8 cellular contexts compared by ENCODE assay signal in genomic region chr6:56595490-56596122, GRCh38. TPM values are rescaled to one million over a fixed set of nuclear protein-coding genes. Genes with fewer than 3 reads are reported as not detected.
DNase-seq lines count a peak whose midpoint lies in the region; ATAC-seq, FAIRE-seq and TF ChIP-seq lines count a peak whose summit lies in the region.

No MANE protein-coding gene starts in this region.

- POLR2A ChIA-PET in PC-3 (lab: Charles Lee; ENCODE audit: unreplicated experiment), result no interaction called here

- H3K4me3 ChIP-seq in PC-3 (ENCODE audit: low read length) (no peak overlapping the region), cardiac muscle cell (no peak overlapping the region)

- ATAC-seq in GM21367 (IDR thresholded peaks at IDR 0.05; ENCODE audit: unreplicated experiment) (peak; percentile 24), PC-3 (peak; percentile 73)

- CTCF ChIA-PET in PC-3 (lab: Charles Lee), result interaction anchor here (0.5 to 1.2 kb wide), 4 partner anchors 46 to 259 kb away, joined by 3 to 6 read pairs (median 3); no protein-coding TSS in a partner anchor
- CTCF ChIA-PET in activated naive CD4-positive, alpha-beta T cell treated with anti-CD3 and anti-CD28 coated beads for 36 hours (lab: Charles Lee), result interaction anchor here (0.5 to 4.4 kb wide), 19 partner anchors 8 to 237 kb away, joined by 3 to 35 read pairs (median 5); no protein-coding TSS in a partner anchor

- FAIRE-seq in D721Med (lab: Jason Lieb, UNC), result no peak

- peaks cover 33% of the 10 kb centered on the region for H3K4me1 Mint-ChIP-seq in activated naive CD4-positive, alpha-beta T cell treated with anti-CD3 and anti-CD28 coated beads for 36 hours (ENCODE audit: low read depth)

- no peak overlapping the region for H3K4me2 ChIP-seq in PC-3 (ENCODE audit: low read length)

- no peak overlapping the region for H3K9ac ChIP-seq in PC-3 (ENCODE audit: low read length)

- H3K27me3 ChIP-seq in PC-3 (ENCODE audit: low read length) (no peaks in the 10 kb centered on the region), cardiac muscle cell (no peaks in the 10 kb centered on the region)

- no peaks in the 10 kb centered on the region for H3K79me2 ChIP-seq in PC-3 (ENCODE audit: low read length)

- no peaks in the 10 kb centered on the region for H3K9me3 Mint-ChIP-seq in activated naive CD4-positive, alpha-beta T cell treated with anti-CD3 and anti-CD28 coated beads for 36 hours

- no peaks in the 10 kb centered on the region for H3F3A ChIP-seq in PC-3 (ENCODE audit: low read length, unreplicated experiment)

- H3K36me3 ChIP-seq in PC-3 (ENCODE audit: low read depth, low read length) (peaks cover 15% of the 10 kb centered on the region; the same call in 1 of the 2 replicates), cardiac muscle cell (peaks cover 20% of the 10 kb centered on the region)

- no peak overlapping the region for H3K27ac ChIP-seq in PC-3 (ENCODE audit: low read length)
- no peak overlapping the region for H3K27ac ChIP-seq in cardiac muscle cell

- H3K4me1 ChIP-seq in PC-3 (ENCODE audit: insufficient read depth, low read length) (no peaks in the 10 kb centered on the region), cardiac muscle cell (ENCODE audit: low read depth) (no peaks in the 10 kb centered on the region)

- intact Hi-C loops in PC-3 (cut with micrococcal nuclease), result no loop called here
- intact Hi-C loops in activated naive CD4-positive, alpha-beta T cell treated with anti-CD3 and anti-CD28 coated beads for 36 hours (cut with micrococcal nuclease), result loop anchor here (1.0 to 2.0 kb wide), 2 partner anchors 281 to 615 kb away; no protein-coding TSS in a partner anchor

- no peaks in the 10 kb centered on the region for H3K36me3 Mint-ChIP-seq in activated naive CD4-positive, alpha-beta T cell treated with anti-CD3 and anti-CD28 coated beads for 36 hours (ENCODE audit: low read depth)

- DNase-seq in D721Med (ENCODE audit: insufficient read length, low spot score) (no peak), HT1080 (ENCODE audit: low read depth) (peak; percentile 22), PC-3 (peak; percentile 37), cardiac muscle cell (ENCODE audit: low read depth in 1 of 2, low spot score in 1 of 2) (peak; percentile 60 to 65), retina (peak; percentile 49), NCI-H187 treated with DMSO at 0.1 percent for 48 hours (lab: John Stamatoyannopoulos, UW) (no peak)
- peak; percentile 74 for DNase-seq in activated naive CD4-positive, alpha-beta T cell treated with anti-CD3 and anti-CD28 coated beads for 36 hours

- H3K4me3 Mint-ChIP-seq in activated naive CD4-positive, alpha-beta T cell treated with anti-CD3 and anti-CD28 coated beads for 36 hours, result no peak overlapping the region

- H3K9me2 ChIP-seq in PC-3 (replicated peaks; ENCODE audit: low read length), result no peaks in the 10 kb centered on the region

- TF ChIP-seq CTCF in D721Med (IDR thresholded peaks at IDR 0.05; ENCODE audit: insufficient read depth, missing control alignments), result peak; percentile 71
- peak; percentile 80 for TF ChIP-seq CTCF in PC-3 (conservative IDR thresholded peaks at IDR 0.05; ENCODE audit: low read depth, low read length)
- peak; percentile 57 for TF ChIP-seq CTCF in cardiac muscle cell (IDR thresholded peaks at IDR 0.05; ENCODE audit: low read depth, low read length)

- peaks cover 8% of the 10 kb centered on the region for H3K27me3 Mint-ChIP-seq in activated naive CD4-positive, alpha-beta T cell treated with anti-CD3 and anti-CD28 coated beads for 36 hours (ENCODE audit: low read depth)

- H4K20me1 ChIP-seq in PC-3 (ENCODE audit: low read length), result no peaks in the 10 kb centered on the region

- peak overlapping the region; percentile 38 for H3K27ac Mint-ChIP-seq in activated naive CD4-positive, alpha-beta T cell treated with anti-CD3 and anti-CD28 coated beads for 36 hours

- BruUV-seq in PC-3 (replicated peaks; lab: Mats Ljungman, UMichigan), result no TSS peak

- H3K9me3 ChIP-seq in PC-3 (ENCODE audit: low read length), result no peaks in the 10 kb centered on the region
- H3K9me3 ChIP-seq in cardiac muscle cell (ENCODE audit: low read depth), result no peaks in the 10 kb centered on the region

- H2AFZ ChIP-seq in PC-3 (ENCODE audit: low read length), result no peak overlapping the region

RNA-seq across cellular contexts. Expression of gene DST, which starts 47.1 kb away (rescaled TPM):
- 98.5 and 114 TPM in 2 replicates for total RNA-seq in HT1080 (2014; rRNA removed; shearing (Covaris generic))
- polyA plus RNA-seq in HT1080 (2015; cell fraction: cytosol; rRNA removed), result 22.7 and 25.3 TPM in 2 replicates
- 432 and 470 TPM in 2 replicates for polyA plus RNA-seq in HT1080 (2015; cell fraction: nucleus; rRNA removed)
- 81.5 and 90.8 TPM in 2 replicates for total RNA-seq in PC-3 (2014; rRNA removed)
- 1 to 10 TPM; 5.2 to 5.8 TPM for total RNA-seq in activated naive CD4-positive, alpha-beta T cell treated with anti-CD3 and anti-CD28 coated beads for 36 hours
- 35.8 and 82.1 TPM in 2 replicates for total RNA-seq in cardiac muscle cell
- 31.7 and 47.3 TPM in 2 replicates for polyA plus RNA-seq in cardiac muscle cell

Comparison
In these comparisons a context has a peak if more than half of its experiments do, and no peak if none do; other contexts are left out.
1. DNase-seq: peak in HT1080 (single experiment), PC-3 (single experiment), activated naive CD4-positive, alpha-beta T cell treated with anti-CD3 and anti-CD28 coated beads for 36 hours (single experiment), cardiac muscle cell (2 of 2) and retina (single experiment); none in D721Med (single experiment) and NCI-H187 treated with DMSO at 0.1 percent for 48 hours (single experiment).
2. Peak in every context shown above with its lines, with median percentiles within 50 percentile points of each other: CTCF ChIP-seq.